Comparison of ENCODE assay signal across 12 cellular contexts in genomic region chr6:39335780-39336541, GRCh38. TPM values are rescaled to one million over a fixed set of nuclear protein-coding genes. Genes with fewer than 3 reads are reported as not detected.
A peak's percentile ranks its signal among the peaks of the same experiment; 100 is the strongest.
DNase-seq lines count a peak whose midpoint lies in the region; ATAC-seq and TF ChIP-seq lines count a peak whose summit lies in the region.
"Had no signal": no experiment of that assay in that cellular context is flagged by ENCODE, and none has a peak within 500 bp of the region (broad histone marks: within the 10 kb centered on the region; RNA-seq: fewer than 3 reads in every experiment).

No MANE protein-coding gene starts in this region.

- no peak for ATAC-seq in effector memory CD8-positive, alpha-beta T cell (replicated peaks)

- intact Hi-C loops in Caco-2 (cut with micrococcal nuclease; ENCODE audit: unreplicated experiment) = no loop called here

- peaks cover 42 to 62% of the 10 kb centered on the region in 2 donors for H3K27me3 Mint-ChIP-seq in effector memory CD8-positive, alpha-beta T cell
- H3K27me3 Mint-ChIP-seq in Caco-2 (ENCODE audit: insufficient read depth, unreplicated experiment) = peaks cover 18% of the 10 kb centered on the region

- TF ChIP-seq CTCF in Caco-2 (IDR thresholded peaks at IDR 0.05; ENCODE audit: insufficient read depth in 1 of 2, low read depth in 1 of 2, low read length in 1 of 2, severe bottlenecking in 1 of 2, unreplicated experiment in 1 of 2) = no peak

- BruUV-seq in Caco-2 (replicated peaks; lab: Mats Ljungman, UMichigan) = no TSS peak

- peak overlapping the region in 5 of 10 experiments; percentile 2 to 45 (median 33); a peak in 9 of 20 replicates for H3K4me3 ChIP-seq in BLaER1 treated with 17β-estradiol and CSF1 and Interleukin-3, amounts not matched to agents 10 nM and 100 nM
- H3K4me3 ChIP-seq in SJCRH30 (no peak overlapping the region), Caco-2 (ENCODE audit: low read depth, low read length) (no peak overlapping the region)

- H3K36me3 Mint-ChIP-seq in effector memory CD8-positive, alpha-beta T cell (ENCODE audit: insufficient read depth) = no peaks in the 10 kb centered on the region
- no peaks in the 10 kb centered on the region for H3K36me3 Mint-ChIP-seq in Caco-2 (ENCODE audit: insufficient read depth, unreplicated experiment)

- peaks cover 15 to 17% of the 10 kb centered on the region in 2 donors for H3K4me1 Mint-ChIP-seq in effector memory CD8-positive, alpha-beta T cell (ENCODE audit: low read depth in 2 of 2)
- H3K4me1 Mint-ChIP-seq in Caco-2 (ENCODE audit: low read depth, unreplicated experiment) = no peaks in the 10 kb centered on the region

- CTCF ChIA-PET in Caco-2 (lab: Charles Lee) = no interaction called here

- no peaks in the 10 kb centered on the region for H3K36me3 ChIP-seq in BLaER1 treated with 17β-estradiol and CSF1 and Interleukin-3, amounts not matched to agents 10 nM and 100 nM
- H3K36me3 ChIP-seq in SJCRH30 (no peaks in the 10 kb centered on the region), Caco-2 (ENCODE audit: control insufficient read depth, insufficient read depth, low read length) (no peaks in the 10 kb centered on the region)

- peak overlapping the region in 7 of 11 experiments; percentile 22 to 53 (median 39); a peak in 9 of 22 replicates for H3K9ac ChIP-seq in BLaER1 treated with 17β-estradiol and CSF1 and Interleukin-3, amounts not matched to agents 10 nM and 100 nM

- H3K4me2 ChIP-seq in BLaER1 treated with 17β-estradiol and CSF1 and Interleukin-3, amounts not matched to agents 10 nM and 100 nM = peak overlapping the region; percentile 85 to 97 (median 91)

- POLR2A ChIA-PET in Caco-2 (lab: Charles Lee) = no interaction called here

- H3K4me3 Mint-ChIP-seq in effector memory CD8-positive, alpha-beta T cell = no peak overlapping the region
- no peak overlapping the region for H3K4me3 Mint-ChIP-seq in Caco-2 (ENCODE audit: unreplicated experiment)

- no peaks in the 10 kb centered on the region for H3K27me3 ChIP-seq in BLaER1 treated with 17β-estradiol and CSF1 and Interleukin-3, amounts not matched to agents 10 nM and 100 nM
- H3K27me3 ChIP-seq in SJCRH30 (no peaks in the 10 kb centered on the region; the same call in 1 of the 2 replicates), Caco-2 (replicated peaks; ENCODE audit: control insufficient read depth, insufficient read depth, low read length) (no peaks in the 10 kb centered on the region; the same call in 1 of the 2 replicates)

- no peaks in the 10 kb centered on the region for H3K9me3 ChIP-seq in BLaER1 treated with 17β-estradiol and CSF1 and Interleukin-3, amounts not matched to agents 10 nM and 100 nM (replicated peaks in 1 of 11)
- H3K9me3 ChIP-seq in SJCRH30 (replicated peaks) (no peaks in the 10 kb centered on the region), Caco-2 (no peaks in the 10 kb centered on the region)

- H4K20me1 ChIP-seq in BLaER1 treated with 17β-estradiol and CSF1 and Interleukin-3, amounts not matched to agents 10 nM and 100 nM = no peaks in the 10 kb centered on the region; a peak in 1 of 22 replicates

- DNase-seq in H4 (ENCODE audit: low spot score) (peak; percentile 60), SJCRH30 (peak; percentile 71 to 74), hepatic stellate cell (ENCODE audit: low spot score) (peak; percentile 49), NCI-H1048 (lab: John Stamatoyannopoulos, UW) (no peak), SIG-M5 (lab: John Stamatoyannopoulos, UW) (no peak), Caco-2 (no peak)
- no peak for DNase-seq in effector memory CD8-positive, alpha-beta T cell
- DNase-seq: DMS 273 treated with DMSO at 0.1 percent for 48 hours, NCI-H2227 treated with DMSO at 0.1 percent for 48 hours had no signal

- H3K4me1 ChIP-seq in BLaER1 treated with 17β-estradiol and CSF1 and Interleukin-3, amounts not matched to agents 10 nM and 100 nM = peaks cover 55 to 67% (median 61%) of the 10 kb centered on the region in 10 experiments
- H3K4me1 ChIP-seq in SJCRH30 (peaks cover 54% of the 10 kb centered on the region), Caco-2 (no peaks in the 10 kb centered on the region)

- H3K27ac ChIP-seq in BLaER1 treated with 17β-estradiol and CSF1 and Interleukin-3, amounts not matched to agents 10 nM and 100 nM = peak overlapping the region in 7 of 11 experiments; percentile 32 to 68 (median 61); a peak in 13 of 22 replicates
- peak overlapping the region; percentile 61 for H3K27ac ChIP-seq in SJCRH30
- H3K27ac ChIP-seq: VCaP had no signal

- no peaks in the 10 kb centered on the region for H3K9me3 Mint-ChIP-seq in effector memory CD8-positive, alpha-beta T cell
- no peaks in the 10 kb centered on the region for H3K9me3 Mint-ChIP-seq in Caco-2 (ENCODE audit: unreplicated experiment)

- peak overlapping the region in 1 of 2 donors; percentile 6 for H3K27ac Mint-ChIP-seq in effector memory CD8-positive, alpha-beta T cell
- H3K27ac Mint-ChIP-seq in Caco-2 (ENCODE audit: unreplicated experiment) = no peak overlapping the region

RNA-seq across cellular contexts. Expression of gene KCNK16, which starts 13.5 kb away (rescaled TPM):
- total RNA-seq in H4 (2014; rRNA removed; shearing (Covaris generic)) = not detected in 2 replicates
- total RNA-seq in SJCRH30 (2014; rRNA removed; shearing (Covaris generic)) = not detected in 2 replicates
- total RNA-seq in Caco-2 (2022) = not detected in 2 replicates
- total RNA-seq: mononuclear cell had no signal

RNA-seq across cellular contexts. Expression of gene KCNK17, which starts 21.7 kb away (rescaled TPM):
- total RNA-seq in H4 (2014; rRNA removed; shearing (Covaris generic)) = not detected in 2 replicates
- total RNA-seq in SJCRH30 (2014; rRNA removed; shearing (Covaris generic)) = not detected in 2 replicates
- not detected in 2 replicates for total RNA-seq in Caco-2 (2022)

Comparison
In these comparisons a context has a peak if more than half of its experiments do, and no peak if none do; other contexts are left out.
1. DNase-seq: peak in H4 (single experiment), SJCRH30 (2 of 2) and hepatic stellate cell (single experiment); none in effector memory CD8-positive, alpha-beta T cell (0 of 3), NCI-H1048 (single experiment), SIG-M5 (single experiment) and Caco-2 (0 of 2).